In the genomic region with DNA sequence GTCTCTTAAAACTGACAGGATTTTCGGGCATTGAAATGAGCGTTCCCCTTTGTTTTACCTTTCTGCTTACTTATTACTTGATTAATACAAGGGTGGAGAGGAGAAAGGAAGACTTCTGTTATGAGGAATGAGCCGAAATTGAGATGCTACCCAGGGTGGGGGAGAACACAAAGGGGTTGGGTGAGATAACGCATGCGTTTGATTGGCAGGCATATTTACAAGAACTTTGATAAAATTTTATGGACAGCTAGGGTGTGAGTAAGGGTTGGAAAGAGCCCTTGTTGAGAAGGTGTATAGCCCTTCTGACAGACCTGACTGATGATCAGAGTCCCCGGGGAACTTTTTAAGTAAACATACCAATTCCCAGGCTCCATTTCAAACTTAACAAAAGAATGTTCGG, we compare ENCODE assay signal across 8 cellular contexts. TPM values are rescaled to one million over a fixed set of nuclear protein-coding genes. Genes with fewer than 3 reads are reported as not detected.
DNase-seq lines count a peak whose midpoint lies in the region; ATAC-seq and TF ChIP-seq lines count a peak whose summit lies in the region.

No MANE protein-coding gene starts in this region.

- H3K36me3 ChIP-seq in Panc1 (ENCODE audit: control insufficient read depth, insufficient read depth, low read length) (peaks cover 4% of the 10 kb centered on the region), ovary (no peaks in the 10 kb centered on the region)

- peak overlapping the region; percentile 88 for H3K27ac ChIP-seq in Panc1 (ENCODE audit: low read length)
- H3K27ac ChIP-seq in ovary = peak overlapping the region; percentile 87 to 99

- TF ChIP-seq EP300 in ovary (IDR thresholded peaks at IDR 0.05) = no peak

- CTCF ChIA-PET in activated naive CD4-positive, alpha-beta T cell treated with anti-CD3 and anti-CD28 coated beads, Interleukin-2, amount 10 ng/mL, durations not matched to agents 7 days and 5 days (lab: Charles Lee) = interaction anchor here (0.6 to 3.3 kb wide), 2 partner anchors 74 to 243 kb away, joined by 3 to 10 read pairs; partner anchors contain the start of gene RNF125
- CTCF ChIA-PET in Panc1 (lab: Charles Lee) = no interaction called here

- BruUV-seq in Panc1 (replicated peaks; lab: Mats Ljungman, UMichigan) = no TSS peak

- H3K9me3 ChIP-seq in Panc1 (ENCODE audit: control insufficient read depth, insufficient read depth, low read depth, low read length) (no peaks in the 10 kb centered on the region), ovary (no peaks in the 10 kb centered on the region)

- no peaks in the 10 kb centered on the region for H3K27me3 ChIP-seq in Panc1 (ENCODE audit: control insufficient read depth, insufficient read depth, low read length)
- H3K27me3 ChIP-seq in ovary = no peaks in the 10 kb centered on the region

- H3K36me3 Mint-ChIP-seq in activated naive CD4-positive, alpha-beta T cell treated with anti-CD3 and anti-CD28 coated beads, Interleukin-2, amount 10 ng/mL, durations not matched to agents 7 days and 5 days = peaks cover 42% of the 10 kb centered on the region
- peaks cover 8% of the 10 kb centered on the region for H3K36me3 Mint-ChIP-seq in endothelial cell (ENCODE audit: low read depth, unreplicated experiment)

- in situ Hi-C loops in Panc1 (cut with HindIII; ENCODE audit: low pct_unique_long_range_greater_than_20kb, low sequenced_read_pairs) = no loop called here

- H3K27me3 Mint-ChIP-seq in activated naive CD4-positive, alpha-beta T cell treated with anti-CD3 and anti-CD28 coated beads, Interleukin-2, amount 10 ng/mL, durations not matched to agents 7 days and 5 days = no peaks in the 10 kb centered on the region
- peaks cover 8% of the 10 kb centered on the region for H3K27me3 Mint-ChIP-seq in endothelial cell (ENCODE audit: unreplicated experiment)

- no peaks in the 10 kb centered on the region for H3K9me3 Mint-ChIP-seq in activated naive CD4-positive, alpha-beta T cell treated with anti-CD3 and anti-CD28 coated beads, Interleukin-2, amount 10 ng/mL, durations not matched to agents 7 days and 5 days
- no peaks in the 10 kb centered on the region for H3K9me3 Mint-ChIP-seq in endothelial cell (ENCODE audit: unreplicated experiment)

- peak overlapping the region; percentile 96 for H3K27ac Mint-ChIP-seq in activated naive CD4-positive, alpha-beta T cell treated with anti-CD3 and anti-CD28 coated beads, Interleukin-2, amount 10 ng/mL, durations not matched to agents 7 days and 5 days
- peak overlapping the region; percentile 88 for H3K27ac Mint-ChIP-seq in endothelial cell (ENCODE audit: unreplicated experiment)

- H3K4me3 Mint-ChIP-seq in activated naive CD4-positive, alpha-beta T cell treated with anti-CD3 and anti-CD28 coated beads, Interleukin-2, amount 10 ng/mL, durations not matched to agents 7 days and 5 days = peak overlapping the region; percentile 99
- peak overlapping the region; percentile 94 for H3K4me3 Mint-ChIP-seq in endothelial cell (ENCODE audit: unreplicated experiment)

- H3K4me1 ChIP-seq in Panc1 (ENCODE audit: control insufficient read depth, insufficient read depth, low read length) (peaks cover 13% of the 10 kb centered on the region), ovary (ENCODE audit: insufficient read depth) (peaks cover 4% of the 10 kb centered on the region)

- H3K4me1 Mint-ChIP-seq in activated naive CD4-positive, alpha-beta T cell treated with anti-CD3 and anti-CD28 coated beads, Interleukin-2, amount 10 ng/mL, durations not matched to agents 7 days and 5 days = peaks cover 47% of the 10 kb centered on the region
- H3K4me1 Mint-ChIP-seq in endothelial cell (ENCODE audit: unreplicated experiment) = peaks cover 14% of the 10 kb centered on the region

- POLR2A ChIA-PET in Panc1 (lab: Charles Lee) = no interaction called here

- DNase-seq in activated naive CD4-positive, alpha-beta T cell treated with anti-CD3 and anti-CD28 coated beads, Interleukin-2, amount 10 ng/mL, durations not matched to agents 7 days and 5 days = no peak
- DNase-seq in activated naive CD4-positive, alpha-beta T cell treated with Interleukin-2 at 50 U/mL for 16 hours = no peak
- no peak for DNase-seq in Panc1 (ENCODE audit: low read depth, low spot score)
- DNase-seq in endothelial cell (ENCODE audit: low spot score) = no peak
- DNase-seq in ovary = no peak
- no peak for DNase-seq in H4 (ENCODE audit: low spot score)
- DNase-seq in superior temporal gyrus (ENCODE audit: extremely low spot score) = no peak

- 7 to 10% (median 9%) methylated on average over 7 of the region's 7 CpGs for WGBS in ovary, 3 donors

- TF ChIP-seq POLR2A in ovary (IDR thresholded peaks at IDR 0.05) = no peak

- ATAC-seq in Panc1 (no peak), GM18498 (IDR thresholded peaks at IDR 0.05; ENCODE audit: unreplicated experiment) (no peak)

- TF ChIP-seq CTCF in Panc1 (IDR thresholded peaks at IDR 0.05) (no peak), endothelial cell (IDR thresholded peaks at IDR 0.05; ENCODE audit: unreplicated experiment) (no peak), ovary (IDR thresholded peaks at IDR 0.05) (no peak)

- intact Hi-C loops in Panc1 (cut with micrococcal nuclease; ENCODE audit: unreplicated experiment) = no loop called here
- intact Hi-C loops in ovary (cut with DNase I) = loop anchor here in 2 of 4 donors (2.0 to 5.0 kb wide), 2 partner anchors 75 to 151 kb away; partner anchors contain the start of genes RNF125 (in 1 of the 2) and TRAPPC8 (in 1 of the 2)

- H3K4me3 ChIP-seq in Panc1 (ENCODE audit: low read depth in 2 of 2, low read length in 2 of 2) = peak overlapping the region; percentile 70 to 78
- H3K4me3 ChIP-seq in ovary = peak overlapping the region; percentile 65

RNA-seq across cellular contexts. Expression of gene RNF138, which starts 1.8 kb away (rescaled TPM):
- total RNA-seq in Panc1 (2021; ENCODE audit: unreplicated experiment) (27.3 TPM), endothelial cell (ENCODE audit: unreplicated experiment) (30.5 TPM), ovary (10 to 100 TPM; 20.9 to 41.9 (median 26.0) TPM)
- polyA plus RNA-seq in Panc1 (2012; ENCODE audit: insufficient read length) = 18.0 TPM
- 10 to 100 TPM; 10.2 to 21.9 TPM for polyA plus RNA-seq in ovary
- 30.2 and 52.4 TPM in 2 replicates for total RNA-seq in H4 (2014; rRNA removed; shearing (Covaris generic))
